Comparison of ENCODE assay signal across 8 cellular contexts in the genomic region with DNA sequence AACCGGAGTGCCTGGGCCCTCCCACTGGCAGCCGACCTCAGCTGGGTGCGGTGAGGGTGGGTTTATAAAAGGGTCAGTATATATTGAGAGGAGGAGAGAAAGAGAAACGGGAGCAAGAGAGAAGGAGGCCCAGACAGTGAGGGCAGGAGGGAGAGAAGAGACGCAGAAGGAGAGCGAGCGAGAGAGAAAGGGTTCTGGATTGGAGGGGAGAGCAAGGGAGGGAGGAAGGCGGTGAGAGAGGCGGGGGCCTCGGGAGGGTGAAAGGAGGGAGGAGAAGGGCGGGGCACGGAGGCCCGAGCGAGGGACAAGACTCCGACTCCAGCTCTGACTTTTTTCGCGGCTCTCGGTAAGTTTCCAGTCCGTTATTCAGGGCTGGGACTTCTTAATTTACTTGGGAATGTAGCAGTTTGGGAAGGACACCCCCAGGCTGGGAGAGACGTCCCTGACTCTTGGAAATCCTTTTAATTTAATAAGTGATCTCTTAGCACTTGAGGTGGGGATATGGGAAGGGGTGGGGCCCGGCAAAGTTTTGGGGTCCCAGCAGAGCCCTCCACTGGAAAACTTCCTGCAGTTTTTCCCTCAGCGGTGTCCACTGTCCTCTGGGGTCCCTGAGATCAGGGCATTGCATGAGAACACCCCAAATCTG.
DNase-seq lines count a peak whose midpoint lies in the region; ATAC-seq and TF ChIP-seq lines count a peak whose summit lies in the region.

A gene with protein sequence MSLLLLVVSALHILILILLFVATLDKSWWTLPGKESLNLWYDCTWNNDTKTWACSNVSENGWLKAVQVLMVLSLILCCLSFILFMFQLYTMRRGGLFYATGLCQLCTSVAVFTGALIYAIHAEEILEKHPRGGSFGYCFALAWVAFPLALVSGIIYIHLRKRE (plus strand): TSS at position 288 of the 646 bp plus-strand sequence. CDS start 1,293 bp downstream, outside the sequence.

- H3K36me3 Mint-ChIP-seq in effector memory CD8-positive, alpha-beta T cell (ENCODE audit: insufficient read depth) = peaks cover 76% of the 10 kb centered on the region

- DNase-seq in GM12865 (ENCODE audit: low read depth) = peak; percentile 85
- DNase-seq in NCI-H82 treated with DMSO at 0.1 percent for 48 hours (lab: John Stamatoyannopoulos, UW; ENCODE audit: unreplicated experiment) = peak; percentile 70
- DNase-seq in activated CD8-positive, alpha-beta memory T cell treated with anti-CD3 and anti-CD28 coated beads for 1 hour (ENCODE audit: extremely low read depth in 1 of 2, low read depth in 1 of 2) = peak; percentile 70 to 74
- peak; percentile 74 to 79 (median 75) for DNase-seq in effector memory CD8-positive, alpha-beta T cell
- DNase-seq in midbrain (lab: John Stamatoyannopoulos, UW) = peak; percentile 16
- peak; percentile 80 for DNase-seq in stimulated activated CD8-positive, alpha-beta memory T cell treated with anti-CD3 and anti-CD28 coated beads, Interleukin-4, amount 100 ng/mL, for 24 hours (ENCODE audit: low read depth)

- H3K27ac Mint-ChIP-seq in effector memory CD8-positive, alpha-beta T cell = peak within 1 kb of the TSS; percentile 97 to 99

- peak within 1 kb of the TSS; percentile 83 for H3K4me3 ChIP-seq in GM12865 (ENCODE audit: low read depth, low read length)

- no peak for TF ChIP-seq CTCF in GM12865 (IDR thresholded peaks at IDR 0.05; ENCODE audit: insufficient read depth, low read depth, low read length, missing control alignments)

- H3K4me3 Mint-ChIP-seq in effector memory CD8-positive, alpha-beta T cell = peak within 1 kb of the TSS; percentile 81 to 86

- H3K9me3 Mint-ChIP-seq in effector memory CD8-positive, alpha-beta T cell = no peaks in the 10 kb centered on the region

- ATAC-seq in effector memory CD8-positive, alpha-beta T cell (replicated peaks) = peak; percentile 33
- no peak for ATAC-seq in GM19463 (IDR thresholded peaks at IDR 0.05; ENCODE audit: unreplicated experiment)
- ATAC-seq in HG02623 (IDR thresholded peaks at IDR 0.05; ENCODE audit: unreplicated experiment) = no peak

- no peaks in the 10 kb centered on the region for H3K27me3 Mint-ChIP-seq in effector memory CD8-positive, alpha-beta T cell

- H3K4me1 Mint-ChIP-seq in effector memory CD8-positive, alpha-beta T cell (ENCODE audit: low read depth in 2 of 2) = peaks cover 73 to 75% of the 10 kb centered on the region in 2 donors

Comparison
In these comparisons a context has a peak if more than half of its experiments do, and no peak if none do; other contexts are left out.
1. DNase-seq: peak in every context shown above with its lines; median percentile 85 in GM12865; 80 in stimulated activated CD8-positive, alpha-beta memory T cell treated with anti-CD3 and anti-CD28 coated beads, Interleukin-4, amount 100 ng/mL, for 24 hours; 75 in effector memory CD8-positive, alpha-beta T cell; 72 in activated CD8-positive, alpha-beta memory T cell treated with anti-CD3 and anti-CD28 coated beads for 1 hour; 70 in NCI-H82 treated with DMSO at 0.1 percent for 48 hours; 16 in midbrain.